1 cellular context compared by ENCODE assay signal in the genomic region with DNA sequence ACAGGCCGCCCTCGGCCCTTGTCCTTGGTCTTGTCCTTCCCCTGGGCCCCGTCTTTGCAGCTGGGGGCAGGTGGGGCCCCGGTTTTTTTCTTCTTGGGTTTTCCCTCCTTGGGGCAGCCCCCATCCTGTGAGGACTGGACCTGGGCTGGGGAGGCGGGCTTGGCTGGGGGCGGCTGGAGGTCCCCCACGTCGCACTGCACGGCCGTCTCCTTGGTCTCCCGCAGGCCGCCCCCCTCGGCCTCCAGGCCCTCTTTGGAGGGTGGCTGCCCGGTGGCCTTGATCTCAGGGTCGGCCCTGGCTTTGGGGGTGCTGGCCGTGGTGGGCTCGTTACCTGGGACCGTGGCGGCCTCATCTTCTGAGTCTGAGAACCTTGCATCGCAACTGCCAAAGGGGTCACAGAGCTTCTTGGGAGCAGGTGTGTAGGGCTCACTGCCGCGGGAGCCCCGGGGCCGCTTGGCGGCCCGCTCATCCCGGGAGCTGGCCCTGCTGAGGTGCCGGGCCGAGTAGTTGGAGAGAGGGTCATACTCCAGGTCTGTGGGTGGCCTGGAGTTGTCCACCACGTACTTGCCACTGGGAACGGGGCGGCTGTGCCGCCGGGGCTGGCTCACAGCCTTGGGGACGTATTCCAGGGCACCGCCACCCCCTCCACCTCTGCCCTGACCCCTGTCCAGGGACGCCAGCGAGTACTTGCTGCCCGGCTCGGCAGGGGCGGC.
TF ChIP-seq lines count a peak whose summit lies in the region.

No MANE protein-coding gene starts in this region.

TF ChIP-seq in GM12878, 131 proteins besides CTCF, POLR2A, EP300 and RAD21:
- no peak for TF ChIP-seq MXI1 (IDR thresholded peaks at IDR 0.05; ENCODE audit: low read depth, low read length)
- no peak for TF ChIP-seq BRCA1 (IDR thresholded peaks at IDR 0.05; ENCODE audit: low read depth, low read length)
- TF ChIP-seq SP1 (IDR thresholded peaks at IDR 0.05; ENCODE audit: low read depth, low read length) = no peak
- no peak for TF ChIP-seq HDAC6 (IDR thresholded peaks at IDR 0.05; ENCODE audit: unreplicated experiment)
- no peak for TF ChIP-seq HDGF (IDR thresholded peaks at IDR 0.05)
- TF ChIP-seq TAF1 (IDR thresholded peaks at IDR 0.05; ENCODE audit: borderline replicate concordance, low read depth, low read length) = no peak
- no peak for TF ChIP-seq SMAD1 (IDR thresholded peaks at IDR 0.05; ENCODE audit: low read depth, partially characterized antibody)
- no peak for TF ChIP-seq ZSCAN29 (IDR thresholded peaks at IDR 0.05)
- no peak for TF ChIP-seq MYB (IDR thresholded peaks at IDR 0.05; ENCODE audit: borderline replicate concordance, low read depth, low read length)
- no peak for TF ChIP-seq EED (IDR thresholded peaks at IDR 0.05; ENCODE audit: low read depth)
- TF ChIP-seq LARP7 (IDR thresholded peaks at IDR 0.05) = no peak
- no peak for TF ChIP-seq ATF7 (IDR thresholded peaks at IDR 0.05; ENCODE audit: low read depth)
- no peak for TF ChIP-seq CBX3 (IDR thresholded peaks at IDR 0.05; ENCODE audit: borderline replicate concordance, low read depth)
- no peak for TF ChIP-seq SREBF1 (IDR thresholded peaks at IDR 0.05; ENCODE audit: low read length)
- no peak for TF ChIP-seq IRF4 (IDR thresholded peaks at IDR 0.05; ENCODE audit: low read depth, low read length)
- no peak for TF ChIP-seq BACH1 (IDR thresholded peaks at IDR 0.05; ENCODE audit: borderline replicate concordance)
- TF ChIP-seq, protein P1, sequence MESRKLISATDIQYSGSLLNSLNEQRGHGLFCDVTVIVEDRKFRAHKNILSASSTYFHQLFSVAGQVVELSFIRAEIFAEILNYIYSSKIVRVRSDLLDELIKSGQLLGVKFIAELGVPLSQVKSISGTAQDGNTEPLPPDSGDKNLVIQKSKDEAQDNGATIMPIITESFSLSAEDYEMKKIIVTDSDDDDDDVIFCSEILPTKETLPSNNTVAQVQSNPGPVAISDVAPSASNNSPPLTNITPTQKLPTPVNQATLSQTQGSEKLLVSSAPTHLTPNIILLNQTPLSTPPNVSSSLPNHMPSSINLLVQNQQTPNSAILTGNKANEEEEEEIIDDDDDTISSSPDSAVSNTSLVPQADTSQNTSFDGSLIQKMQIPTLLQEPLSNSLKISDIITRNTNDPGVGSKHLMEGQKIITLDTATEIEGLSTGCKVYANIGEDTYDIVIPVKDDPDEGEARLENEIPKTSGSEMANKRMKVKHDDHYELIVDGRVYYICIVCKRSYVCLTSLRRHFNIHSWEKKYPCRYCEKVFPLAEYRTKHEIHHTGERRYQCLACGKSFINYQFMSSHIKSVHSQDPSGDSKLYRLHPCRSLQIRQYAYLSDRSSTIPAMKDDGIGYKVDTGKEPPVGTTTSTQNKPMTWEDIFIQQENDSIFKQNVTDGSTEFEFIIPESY (IDR thresholded peaks at IDR 0.05) = no peak
- TF ChIP-seq TCF3 (IDR thresholded peaks at IDR 0.05; ENCODE audit: borderline replicate concordance, insufficient read depth, low read depth, low read length) = no peak
- no peak for TF ChIP-seq FOXM1 (IDR thresholded peaks at IDR 0.05; ENCODE audit: low read depth, low read length)
